Comparison of ENCODE assay signal across 9 cellular contexts in genomic region chr18:13576598-13576997, GRCh38.
DNase-seq lines count a peak whose midpoint lies in the region; ATAC-seq, FAIRE-seq and TF ChIP-seq lines count a peak whose summit lies in the region.
"Had no signal": no experiment of that assay in that cellular context is flagged by ENCODE, and none has a peak within 500 bp of the region (broad histone marks: within the 10 kb centered on the region; RNA-seq: fewer than 3 reads in every experiment).

No MANE protein-coding gene starts in this region.

- H3K27ac ChIP-seq in coronary artery = peak overlapping the region in 1 of 2 donors; percentile 37

- TF ChIP-seq POLR2A in GM12891 (IDR thresholded peaks at IDR 0.05; ENCODE audit: low read depth, low read length) = no peak
- TF ChIP-seq POLR2A in H54 (IDR thresholded peaks at IDR 0.05; ENCODE audit: low read depth, low read length) = no peak

- H3K4me3 ChIP-seq in coronary artery = no peak overlapping the region

- TF ChIP-seq CTCF in coronary artery (IDR thresholded peaks at IDR 0.05) = no peak

- ATAC-seq in GM19463 (IDR thresholded peaks at IDR 0.05; ENCODE audit: unreplicated experiment) (peak; percentile 18), HG03159 (IDR thresholded peaks at IDR 0.05; ENCODE audit: unreplicated experiment) (peak; percentile 19), SK-N-SH treated with all-trans-retinoic acid at 6 μM for 48 hours (no peak)

- DNase-seq in GM12891 (ENCODE audit: insufficient read length, low spot score) (no peak), coronary artery (ENCODE audit: low spot score) (peak; percentile 64), NCI-H1105 treated with DMSO at 0.1 percent for 48 hours (lab: John Stamatoyannopoulos, UW) (no peak), NCI-H1092 (lab: John Stamatoyannopoulos, UW) (no peak), H54 (ENCODE audit: insufficient read length, low spot score) (no peak)
- DNase-seq: kidney had no signal

- FAIRE-seq in GM12891 (lab: Jason Lieb, UNC) (peak; percentile 69), H54 (lab: Jason Lieb, UNC) (no peak)
- FAIRE-seq: kidney had no signal

TF ChIP-seq in GM12891, 5 proteins besides CTCF, POLR2A, EP300 and RAD21:
- TF ChIP-seq POU2F2 (IDR thresholded peaks at IDR 0.05; ENCODE audit: low read depth, low read length) (0 out of 2 replicates have a peak, but pooled peaks have one; percentile 3), POLR2AphosphoS5 (IDR thresholded peaks at IDR 0.05; ENCODE audit: low read depth, low read length) (no peak)

TF ChIP-seq in SK-N-SH treated with all-trans-retinoic acid at 6 μM for 48 hours, 23 proteins besides CTCF, POLR2A, EP300 and RAD21:
- TF ChIP-seq ZNF565 (CRISPR knock-in tag; conservative IDR thresholded peaks at IDR 0.05; ENCODE audit: low read depth) = no peak
